ENCODE assay signal across 31 cellular contexts in genomic region chr19:10984166-10984735, GRCh38. TPM values are rescaled to one million over a fixed set of nuclear protein-coding genes. Genes with fewer than 3 reads are reported as not detected.
A peak's percentile ranks its signal among the peaks of the same experiment; 100 is the strongest.
DNase-seq lines count a peak whose midpoint lies in the region; ATAC-seq and TF ChIP-seq lines count a peak whose summit lies in the region.
"Had no signal": no experiment of that assay in that cellular context is flagged by ENCODE, and none has a peak within 500 bp of the region (broad histone marks: within the 10 kb centered on the region; RNA-seq: fewer than 3 reads in every experiment).

No MANE protein-coding gene starts in this region.

- H3K9me3 Mint-ChIP-seq in glutamatergic neuron (ENCODE audit: unreplicated experiment), result peaks cover 14% of the 10 kb centered on the region
- H3K9me3 Mint-ChIP-seq: activated CD4-positive, alpha-beta memory T cell treated with anti-CD3 and anti-CD28 coated beads, Interleukin-2, amount 10 ng/mL, durations not matched to agents 7 days and 5 days; activated naive CD4-positive, alpha-beta T cell treated with anti-CD3 and anti-CD28 coated beads, Interleukin-2, amount 10 ng/mL, durations not matched to agents 7 days and 5 days; activated T-helper 1 cell treated with anti-CD3 and anti-CD28 coated beads, Interleukin-12 subunit alpha, Interleukin-12 subunit beta, Interleukin-2, Interleukin-4 antibody, amounts not matched to agents 30 ng/mL and 10 ng/mL and 1 ng/mL, durations not matched to agents 14 hours and 24 hours and 36 hours; immature natural killer cell; neural progenitor cell had no signal

- peaks cover 26% of the 10 kb centered on the region for H4K20me1 ChIP-seq in PC-3 (ENCODE audit: low read length)

- H3K9ac ChIP-seq in PC-3 (ENCODE audit: low read length), result no peak overlapping the region
- H3K9ac ChIP-seq: neural progenitor cell had no signal

- 0 out of 2 replicates have a peak, but pooled peaks have one; percentile 12 for TF ChIP-seq CTCF in GM12875 (IDR thresholded peaks at IDR 0.05; ENCODE audit: borderline replicate concordance, insufficient read depth, low read depth, low read length)
- peak; percentile 28; the same call in 1 of the 2 replicates for TF ChIP-seq CTCF in PC-3 (conservative IDR thresholded peaks at IDR 0.05; ENCODE audit: low read depth, low read length)
- TF ChIP-seq CTCF in glutamatergic neuron (IDR thresholded peaks at IDR 0.05; ENCODE audit: partially characterized antibody, unreplicated experiment), result no peak
- no peak for TF ChIP-seq CTCF in upper lobe of right lung (IDR thresholded peaks at IDR 0.05)

- H3K4me3 ChIP-seq in GM12875 (ENCODE audit: low read depth, low read length) (no peak overlapping the region), PC-3 (ENCODE audit: low read length) (no peak overlapping the region), upper lobe of right lung (no peak overlapping the region)
- H3K4me3 ChIP-seq: adrenal gland, body of pancreas, neural progenitor cell, right lobe of liver, SK-N-MC, tibial artery had no signal

- no peak for DNase-seq in PC-3
- DNase-seq in glutamatergic neuron, result no peak
- no peak for DNase-seq in upper lobe of right lung
- DNase-seq in NCI-H146 treated with DMSO at 0.1 percent for 48 hours (lab: John Stamatoyannopoulos, UW; ENCODE audit: unreplicated experiment), result no peak
- DNase-seq in C1 segment of cervical spinal cord (lab: John Stamatoyannopoulos, UW), result no peak
- no peak for DNase-seq in SW480 (ENCODE audit: low spot score)
- DNase-seq: activated CD4-positive, alpha-beta memory T cell treated with anti-CD3 and anti-CD28 coated beads, Interleukin-2, amount 10 ng/mL, durations not matched to agents 7 days and 5 days; activated CD8-positive, alpha-beta memory T cell treated with anti-CD3 and anti-CD28 coated beads, Interleukin-2, amount 50 U/mL, for 4 hours; activated naive CD4-positive, alpha-beta T cell treated with anti-CD3 and anti-CD28 coated beads, Interleukin-2, amount 10 ng/mL, durations not matched to agents 7 days and 5 days; adrenal gland; body of pancreas; DMS79 treated with DMSO at 0.1 percent for 48 hours; GDM1; immature natural killer cell; Karpas-422; left cardiac atrium; mammary epithelial cell; NCI-H1417; NCI-H2081; NCI-H526; NK-92 treated with Interleukin-12 subunit alpha and Interleukin-12 subunit beta, amount 100 ng/mL, for 24 hours; posterior cingulate gyrus; right lobe of liver; stimulated activated CD8-positive, alpha-beta memory T cell treated with anti-CD3 and anti-CD28 coated beads, Interleukin-4, amount 100 ng/mL, for 48 hours; T-helper 17 cell; tibial artery had no signal

- H3K27ac Mint-ChIP-seq in glutamatergic neuron (ENCODE audit: unreplicated experiment), result peak overlapping the region; percentile 22
- H3K27ac Mint-ChIP-seq: activated CD4-positive, alpha-beta memory T cell treated with anti-CD3 and anti-CD28 coated beads, Interleukin-2, amount 10 ng/mL, durations not matched to agents 7 days and 5 days; activated naive CD4-positive, alpha-beta T cell treated with anti-CD3 and anti-CD28 coated beads, Interleukin-2, amount 10 ng/mL, durations not matched to agents 7 days and 5 days; activated T-helper 1 cell treated with anti-CD3 and anti-CD28 coated beads, Interleukin-12 subunit alpha, Interleukin-12 subunit beta, Interleukin-2, Interleukin-4 antibody, amounts not matched to agents 30 ng/mL and 10 ng/mL and 1 ng/mL, durations not matched to agents 14 hours and 24 hours and 36 hours; neural progenitor cell had no signal

- H3F3A ChIP-seq in PC-3 (ENCODE audit: low read length, unreplicated experiment), result no peaks in the 10 kb centered on the region

- H3K4me1 ChIP-seq in PC-3 (ENCODE audit: insufficient read depth, low read length) (no peaks in the 10 kb centered on the region), upper lobe of right lung (no peaks in the 10 kb centered on the region)
- H3K4me1 ChIP-seq: adrenal gland, body of pancreas, neural progenitor cell, right lobe of liver had no signal

- H3K4me1 Mint-ChIP-seq in glutamatergic neuron (ENCODE audit: low read depth, unreplicated experiment), result peaks cover 7% of the 10 kb centered on the region
- H3K4me1 Mint-ChIP-seq: neural progenitor cell had no signal

- H3K27me3 Mint-ChIP-seq in glutamatergic neuron (ENCODE audit: unreplicated experiment), result peaks cover 6% of the 10 kb centered on the region
- H3K27me3 Mint-ChIP-seq: activated CD4-positive, alpha-beta memory T cell treated with anti-CD3 and anti-CD28 coated beads, Interleukin-2, amount 10 ng/mL, durations not matched to agents 7 days and 5 days; activated naive CD4-positive, alpha-beta T cell treated with anti-CD3 and anti-CD28 coated beads, Interleukin-2, amount 10 ng/mL, durations not matched to agents 7 days and 5 days; T-helper 17 cell had no signal

- no peak; the same call in 1 of the 2 replicates for ATAC-seq in PC-3
- ATAC-seq in upper lobe of right lung, result peak; percentile 11
- ATAC-seq: activated CD4-positive, CD25-positive, alpha-beta regulatory T cell treated with anti-CD3 and anti-CD28 coated beads, Interleukin-2, amount 50 U/mL, for 24 hours; body of pancreas; left cardiac atrium; T-helper 17 cell had no signal

- intact Hi-C loops in PC-3 (cut with micrococcal nuclease), result no loop called here
- intact Hi-C loops in upper lobe of right lung (cut with DNase I), result no loop called here

- no TSS peak for BruUV-seq in PC-3 (replicated peaks; lab: Mats Ljungman, UMichigan)

- H3K4me3 Mint-ChIP-seq in glutamatergic neuron (ENCODE audit: unreplicated experiment), result no peak overlapping the region
- H3K4me3 Mint-ChIP-seq: activated CD4-positive, alpha-beta memory T cell treated with anti-CD3 and anti-CD28 coated beads, Interleukin-2, amount 10 ng/mL, durations not matched to agents 7 days and 5 days; activated naive CD4-positive, alpha-beta T cell treated with anti-CD3 and anti-CD28 coated beads, Interleukin-2, amount 10 ng/mL, durations not matched to agents 7 days and 5 days; activated T-helper 1 cell treated with anti-CD3 and anti-CD28 coated beads, Interleukin-12 subunit alpha, Interleukin-12 subunit beta, Interleukin-2, Interleukin-4 antibody, amounts not matched to agents 30 ng/mL and 10 ng/mL and 1 ng/mL, durations not matched to agents 14 hours and 24 hours and 36 hours; immature natural killer cell; neural progenitor cell; T-helper 17 cell had no signal

- peaks cover 60% of the 10 kb centered on the region for H3K79me2 ChIP-seq in PC-3 (ENCODE audit: low read length)

- CTCF ChIA-PET in PC-3 (lab: Charles Lee), result no interaction called here

- H3K27me3 ChIP-seq in PC-3 (ENCODE audit: low read length), result no peaks in the 10 kb centered on the region
- H3K27me3 ChIP-seq in upper lobe of right lung, result no peaks in the 10 kb centered on the region
- H3K27me3 ChIP-seq: adrenal gland, body of pancreas, neural progenitor cell, right lobe of liver, tibial artery had no signal

- H3K9me2 ChIP-seq in PC-3 (replicated peaks; ENCODE audit: low read length), result no peaks in the 10 kb centered on the region

- no peaks in the 10 kb centered on the region for H3K36me3 Mint-ChIP-seq in glutamatergic neuron (ENCODE audit: unreplicated experiment)

- H3K36me3 ChIP-seq in PC-3 (ENCODE audit: low read depth, low read length), result peaks cover 31% of the 10 kb centered on the region; the same call in 1 of the 2 replicates
- H3K36me3 ChIP-seq in upper lobe of right lung, result peaks cover 62% of the 10 kb centered on the region

- POLR2A ChIA-PET in PC-3 (lab: Charles Lee; ENCODE audit: unreplicated experiment), result no interaction called here

- no peak overlapping the region for H2AFZ ChIP-seq in PC-3 (ENCODE audit: low read length)
- H2AFZ ChIP-seq: neural progenitor cell had no signal

- H3K27ac ChIP-seq in PC-3 (ENCODE audit: low read length) (no peak overlapping the region), upper lobe of right lung (no peak overlapping the region)
- H3K27ac ChIP-seq: adrenal gland, body of pancreas, neural progenitor cell, right lobe of liver, SK-N-MC, tibial artery had no signal

- no peak overlapping the region for H3K4me2 ChIP-seq in PC-3 (ENCODE audit: low read length)
- H3K4me2 ChIP-seq: neural progenitor cell had no signal

- no peaks in the 10 kb centered on the region for H3K9me3 ChIP-seq in PC-3 (ENCODE audit: low read length)
- no peaks in the 10 kb centered on the region for H3K9me3 ChIP-seq in upper lobe of right lung
- H3K9me3 ChIP-seq: adrenal gland, body of pancreas, right lobe of liver, tibial artery had no signal

RNA-seq across cellular contexts. Expression of gene SMARCA4, which starts 23.4 kb away (rescaled TPM):
- total RNA-seq in PC-3 (2014; rRNA removed), result 197 and 316 TPM in 2 replicates
- total RNA-seq in glutamatergic neuron (ENCODE audit: unreplicated experiment), result 513 TPM
- total RNA-seq in upper lobe of right lung, result 95.6 TPM

RNA-seq across cellular contexts. Expression of gene TIMM29, which starts 55.6 kb away (rescaled TPM):
- total RNA-seq in PC-3 (2014; rRNA removed) (60.7 and 90.1 TPM in 2 replicates), glutamatergic neuron (ENCODE audit: unreplicated experiment) (31.8 TPM), upper lobe of right lung (17.7 TPM)

RNA-seq across cellular contexts. Expression of gene YIPF2, which starts 55.8 kb away (rescaled TPM):
- total RNA-seq in PC-3 (2014; rRNA removed), result 126 and 131 TPM in 2 replicates
- total RNA-seq in glutamatergic neuron (ENCODE audit: unreplicated experiment), result 47.2 TPM
- total RNA-seq in upper lobe of right lung, result 51.3 TPM

Comparison
In these comparisons a context has a peak if more than half of its experiments do, and no peak if none do; other contexts are left out.
1. CTCF ChIP-seq: peak in GM12875 (single experiment) and PC-3 (single experiment); none in glutamatergic neuron (single experiment) and upper lobe of right lung (single experiment).